22 cellular contexts compared by ENCODE assay signal in the genomic region with DNA sequence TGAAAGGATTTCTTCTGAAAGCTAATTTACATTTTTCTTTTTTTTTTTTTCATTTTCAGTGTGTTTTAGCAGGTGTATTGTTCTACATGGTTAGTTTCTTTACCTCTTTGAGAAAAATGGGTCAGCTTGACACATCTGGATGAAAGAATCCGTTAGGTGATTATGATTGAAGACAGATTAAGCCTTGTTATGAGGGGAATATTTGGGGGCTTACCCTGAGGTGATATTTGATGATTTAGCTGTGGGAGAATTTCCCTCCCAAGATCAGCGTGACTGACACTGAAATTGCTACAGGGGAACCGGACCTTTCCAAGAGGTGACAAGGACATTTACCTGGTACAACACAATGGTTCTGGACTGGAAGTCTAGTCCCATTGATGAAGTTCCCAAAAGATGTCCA.
DNase-seq lines count a peak whose midpoint lies in the region; ATAC-seq and TF ChIP-seq lines count a peak whose summit lies in the region.
"Had no signal": no experiment of that assay in that cellular context is flagged by ENCODE, and none has a peak within 500 bp of the region (broad histone marks: within the 10 kb centered on the region; RNA-seq: fewer than 3 reads in every experiment).

No MANE protein-coding gene starts in this region.

- peaks cover under 1 to 7% of the 10 kb centered on the region in 2 donors for H3K4me1 ChIP-seq in thyroid gland
- H3K4me1 ChIP-seq: body of pancreas, gastroesophageal sphincter, parathyroid adenoma had no signal

- WGBS in thyroid gland, 2 donors, result 96 to 99% methylated on average over 3 of the region's 3 CpGs

- H3K27me3 ChIP-seq in thyroid gland, result no peaks in the 10 kb centered on the region
- H3K27me3 ChIP-seq: body of pancreas, gastroesophageal sphincter, MG63, transverse colon had no signal

- ATAC-seq in GM18858 (IDR thresholded peaks at IDR 0.05; ENCODE audit: unreplicated experiment) (peak; percentile 65), GM21367 (IDR thresholded peaks at IDR 0.05; ENCODE audit: unreplicated experiment) (peak; percentile 38), HG02870 (IDR thresholded peaks at IDR 0.05; ENCODE audit: unreplicated experiment) (peak; percentile 52), activated B cell treated with CpG ODN at 0.5 μM for 24 hours (ENCODE audit: low read depth) (peak; percentile 70), GM21360 (IDR thresholded peaks at IDR 0.05; ENCODE audit: unreplicated experiment) (no peak)
- ATAC-seq in activated T-cell treated with anti-CD3 and anti-CD28 coated beads, Interleukin-2, amount 50 U/mL, for 72 hours (replicated peaks in 1 of 2), result no peak
- ATAC-seq: body of pancreas, gastroesophageal sphincter had no signal

- no peaks in the 10 kb centered on the region for H3K9me3 Mint-ChIP-seq in activated B cell treated with CpG ODN at 0.5 μM for 24 hours
- peaks cover 0 to 4% of the 10 kb centered on the region in 2 donors for H3K9me3 Mint-ChIP-seq in activated T-cell treated with anti-CD3 and anti-CD28 coated beads, Interleukin-2, amount 50 U/mL, for 72 hours
- H3K9me3 Mint-ChIP-seq: activated naive CD4-positive, alpha-beta T cell treated with anti-CD3 and anti-CD28 coated beads for 36 hours; T-helper 2 cell treated with Interferon-gamma antibody and Interleukin-4, amounts not matched to agents 5 μg/mL and 100 μg/mL, for 36 hours had no signal

- H3K36me3 ChIP-seq in thyroid gland, result no peaks in the 10 kb centered on the region
- H3K36me3 ChIP-seq: gastroesophageal sphincter, MG63, transverse colon had no signal

- no peaks in the 10 kb centered on the region for H3K9me3 ChIP-seq in thyroid gland
- H3K9me3 ChIP-seq: body of pancreas, gastroesophageal sphincter, MG63, transverse colon had no signal

- no peak overlapping the region for H3K4me3 Mint-ChIP-seq in activated B cell treated with CpG ODN at 0.5 μM for 24 hours
- H3K4me3 Mint-ChIP-seq in activated T-cell treated with anti-CD3 and anti-CD28 coated beads, Interleukin-2, amount 50 U/mL, for 72 hours, result no peak overlapping the region
- H3K4me3 Mint-ChIP-seq: activated naive CD4-positive, alpha-beta T cell treated with anti-CD3 and anti-CD28 coated beads for 36 hours; T-helper 2 cell treated with Interferon-gamma antibody and Interleukin-4, amounts not matched to agents 5 μg/mL and 100 μg/mL, for 36 hours had no signal

- no peak for TF ChIP-seq POLR2A in thyroid gland (IDR thresholded peaks at IDR 0.05)

- H3K27ac Mint-ChIP-seq in activated B cell treated with CpG ODN at 0.5 μM for 24 hours, result peak overlapping the region; percentile 82
- no peak overlapping the region for H3K27ac Mint-ChIP-seq in activated T-cell treated with anti-CD3 and anti-CD28 coated beads, Interleukin-2, amount 50 U/mL, for 72 hours
- H3K27ac Mint-ChIP-seq: activated naive CD4-positive, alpha-beta T cell treated with anti-CD3 and anti-CD28 coated beads for 36 hours; T-helper 2 cell treated with Interferon-gamma antibody and Interleukin-4, amounts not matched to agents 5 μg/mL and 100 μg/mL, for 36 hours had no signal

- no peak for DNase-seq in activated B cell treated with CpG ODN at 0.5 μM for 24 hours
- no peak for DNase-seq in activated T-cell treated with anti-CD3 and anti-CD28 coated beads, Interleukin-2, amount 50 U/mL, for 72 hours
- DNase-seq in thyroid gland, result no peak
- DNase-seq in hepatic stellate cell (ENCODE audit: low spot score), result no peak
- DNase-seq: activated CD4-positive, alpha-beta T cell treated with anti-CD3 and anti-CD28 coated beads for 1 hour; activated CD8-positive, alpha-beta memory T cell treated with anti-CD3 and anti-CD28 coated beads, Interleukin-2, amount 50 U/mL, for 4 hours; activated naive CD4-positive, alpha-beta T cell treated with anti-CD3 and anti-CD28 coated beads for 36 hours; AML-193; body of pancreas; MG63; NCI-H187; NCI-H510A; SHP77 treated with DMSO at 0.1 percent for 48 hours; transverse colon had no signal

- TF ChIP-seq CTCF in activated B cell treated with CpG ODN at 0.5 μM for 24 hours (IDR thresholded peaks at IDR 0.05), result no peak
- TF ChIP-seq CTCF in thyroid gland (IDR thresholded peaks at IDR 0.05), result no peak

- H3K27me3 Mint-ChIP-seq in activated B cell treated with CpG ODN at 0.5 μM for 24 hours, result no peaks in the 10 kb centered on the region
- H3K27me3 Mint-ChIP-seq in activated T-cell treated with anti-CD3 and anti-CD28 coated beads, Interleukin-2, amount 50 U/mL, for 72 hours (ENCODE audit: low read depth), result no peaks in the 10 kb centered on the region

- H3K4me1 Mint-ChIP-seq in activated B cell treated with CpG ODN at 0.5 μM for 24 hours, result peaks cover 67% of the 10 kb centered on the region
- H3K4me1 Mint-ChIP-seq in activated T-cell treated with anti-CD3 and anti-CD28 coated beads, Interleukin-2, amount 50 U/mL, for 72 hours (ENCODE audit: low read depth), result peaks cover 59% of the 10 kb centered on the region

- CTCF ChIA-PET in activated B cell treated with CpG ODN at 0.5 μM for 24 hours (lab: Charles Lee), result interaction anchor here (0.7 to 4.5 kb wide), 7 partner anchors 36 to 229 kb away, joined by 3 to 35 read pairs (median 4); no protein-coding TSS in a partner anchor

- H3K36me3 Mint-ChIP-seq in activated B cell treated with CpG ODN at 0.5 μM for 24 hours (ENCODE audit: low read depth), result no peaks in the 10 kb centered on the region
- H3K36me3 Mint-ChIP-seq in activated T-cell treated with anti-CD3 and anti-CD28 coated beads, Interleukin-2, amount 50 U/mL, for 72 hours (ENCODE audit: insufficient read depth in 2 of 2), result peaks cover 0 to 4% of the 10 kb centered on the region in 2 donors

- intact Hi-C loops in activated B cell treated with CpG ODN at 0.5 μM for 24 hours (cut with micrococcal nuclease) (loop anchor here (2.0 kb wide), 3 partner anchors 22 to 228 kb away; no protein-coding TSS in a partner anchor), thyroid gland (cut with DNase I) (no loop called here)

- H3K4me3 ChIP-seq in thyroid gland (replicated peaks in 1 of 3), result no peak overlapping the region
- H3K4me3 ChIP-seq: body of pancreas, coronary artery, gastroesophageal sphincter, MG63, transverse colon had no signal

- H3K27ac ChIP-seq in thyroid gland, result no peak overlapping the region
- H3K27ac ChIP-seq: body of pancreas, coronary artery, gastroesophageal sphincter, parathyroid adenoma, transverse colon had no signal

- POLR2A ChIA-PET in activated B cell treated with CpG ODN at 0.5 μM for 24 hours (lab: Charles Lee), result interaction anchor here (0.6 to 3.6 kb wide), 24 partner anchors 9 to 310 kb away, joined by 3 to 45 read pairs (median 6); partner anchors contain the start of genes NFKBIZ and RPL24

Comparison
In these comparisons a context has a peak if more than half of its experiments do, and no peak if none do; other contexts are left out.
1. ATAC-seq: peak in GM18858 (single experiment), GM21367 (single experiment), HG02870 (single experiment) and activated B cell treated with CpG ODN at 0.5 μM for 24 hours (single experiment); none in GM21360 (single experiment) and activated T-cell treated with anti-CD3 and anti-CD28 coated beads, Interleukin-2, amount 50 U/mL, for 72 hours (0 of 2).